ENCODE assay signal across 27 cellular contexts in genomic region chr12:30610718-30611117, GRCh38.
"Had no signal": no experiment of that assay in that cellular context is flagged by ENCODE, and none has a peak within 500 bp of the region (broad histone marks: within the 10 kb centered on the region; RNA-seq: fewer than 3 reads in every experiment).

No MANE protein-coding gene starts in this region.

- H3K4me3 ChIP-seq: heart left ventricle, hepatocyte, left ventricle myocardium inferior, lung, mucosa of descending colon, pancreas, prostate gland, skin epidermis, stomach, testis, thyroid gland, transverse colon, upper lobe of left lung, vagina had no signal

- DNase-seq: heart left ventricle; immature natural killer cell; islet precursor cell; left ventricle myocardium inferior; midbrain; mucosa of descending colon; naive thymus-derived CD4-positive, alpha-beta T cell; nucleus accumbens; pancreas; posterior cingulate gyrus; right cardiac atrium; stimulated activated CD4-positive, alpha-beta T cell treated with anti-CD3 and anti-CD28 coated beads, Interleukin-12 subunit alpha, Interleukin-12 subunit beta, amount 100 ng/mL, for 4 hours; stimulated activated CD4-positive, alpha-beta T cell treated with anti-CD3 and anti-CD28 coated beads, Interleukin-15, amount 100 ng/mL, for 24 hours; stimulated activated CD4-positive, alpha-beta T cell treated with anti-CD3 and anti-CD28 coated beads, Interleukin-2, amount 100 ng/mL, for 24 hours; stimulated activated CD4-positive, alpha-beta T cell treated with anti-CD3 and anti-CD28 coated beads, Interleukin-4, amount 100 ng/mL, for 1 hour; stimulated activated naive B cell treated with anti-CD40 and anti-IgM and Interleukin-4, amounts not matched to agents 10 μg/mL and 1 μg/mL and 100 μg/mL, for 72 hours; stimulated activated naive CD8-positive, alpha-beta T cell treated with anti-CD3 and anti-CD28 coated beads, Interleukin-15, Interleukin-2, amounts not matched to agents 100 U/mL and 50 U/mL, for 24 hours; stomach; testis; thyroid gland; transverse colon had no signal
